Comparison of ENCODE assay signal across 22 cellular contexts in genomic region chr15:40985541-40986330, GRCh38. TPM values are rescaled to one million over a fixed set of nuclear protein-coding genes. Genes with fewer than 3 reads are reported as not detected.
A peak's percentile ranks its signal among the peaks of the same experiment; 100 is the strongest.
DNase-seq lines count a peak whose midpoint lies in the region; ATAC-seq and TF ChIP-seq lines count a peak whose summit lies in the region.
"Had no signal": no experiment of that assay in that cellular context is flagged by ENCODE, and none has a peak within 500 bp of the region (broad histone marks: within the 10 kb centered on the region; RNA-seq: fewer than 3 reads in every experiment).

No MANE protein-coding gene starts in this region.

- H3K36me3 ChIP-seq in SJSA1: peaks cover 85% of the 10 kb centered on the region
- H3K36me3 ChIP-seq in psoas muscle (ENCODE audit: insufficient read depth in 1 of 2, low read depth in 1 of 2): peaks cover 10 to 86% of the 10 kb centered on the region in 2 donors

- no peak overlapping the region for H3K4me3 ChIP-seq in SJSA1
- H3K4me3 ChIP-seq in coronary artery: no peak overlapping the region
- no peak overlapping the region for H3K4me3 ChIP-seq in psoas muscle
- H3K4me3 ChIP-seq: esophagus squamous epithelium, GM12878, hepatocyte, lower lobe of right lung, skin epidermis had no signal

- WGBS in psoas muscle, 3 donors: 69 to 78% (median 73%) methylated on average over 6 of the region's 6 CpGs

- H3K27me3 ChIP-seq in SJSA1 (replicated peaks) (no peaks in the 10 kb centered on the region), psoas muscle (ENCODE audit: insufficient read depth in 3 of 3, low read length in 2 of 3) (no peaks in the 10 kb centered on the region)
- H3K27me3 ChIP-seq: BE2C, esophagus squamous epithelium, hepatocyte had no signal

- intact Hi-C loops in psoas muscle (cut with DNase I): no loop called here

- peak in 3 of 4 donors; percentile 14 to 28 (median 15) for ATAC-seq in psoas muscle
- no peak for ATAC-seq in HG02840 (IDR thresholded peaks at IDR 0.05; ENCODE audit: low FRiP score, unreplicated experiment)
- no peak for ATAC-seq in GM21515 (IDR thresholded peaks at IDR 0.05; ENCODE audit: unreplicated experiment)
- no peak for ATAC-seq in HG02623 (IDR thresholded peaks at IDR 0.05; ENCODE audit: unreplicated experiment)
- ATAC-seq: GM12878, lower lobe of right lung had no signal

- H3K4me1 ChIP-seq in SJSA1 (replicated peaks) (peaks cover 52% of the 10 kb centered on the region), psoas muscle (no peaks in the 10 kb centered on the region)
- H3K4me1 ChIP-seq: BE2C, esophagus squamous epithelium, lower lobe of right lung had no signal

- H3K27ac ChIP-seq in SJSA1 (peak overlapping the region; percentile 66), coronary artery (peak overlapping the region; percentile 36 to 48), psoas muscle (peak overlapping the region; percentile 39)
- H3K27ac ChIP-seq: esophagus squamous epithelium, hepatocyte, lower lobe of right lung had no signal

- DNase-seq in Daoy (ENCODE audit: low read depth) (peak; percentile 11), SJSA1 (ENCODE audit: low read depth in 1 of 2, low spot score in 2 of 2) (peak in 1 of 2 experiments; percentile 22), coronary artery (ENCODE audit: low spot score) (no peak), psoas muscle (no peak), occipital lobe (lab: John Stamatoyannopoulos, UW) (no peak)
- DNase-seq: activated naive CD4-positive, alpha-beta T cell treated with anti-CD3 and anti-CD28 coated beads, Interleukin-2, amount 10 ng/mL, durations not matched to agents 7 days and 5 days; BE2C; Calu3; effector CD4-positive, alpha-beta T cell; esophagus squamous epithelium; GF-D8; islet precursor cell; lower lobe of right lung; NCI-H1694; RPMI8226; stimulated activated CD4-positive, alpha-beta T cell treated with anti-CD3 and anti-CD28 coated beads, Interleukin-4, amount 100 ng/mL, for 1 hour had no signal

- TF ChIP-seq CTCF in coronary artery (IDR thresholded peaks at IDR 0.05) (no peak), psoas muscle (IDR thresholded peaks at IDR 0.05) (no peak)

- H3K9me3 ChIP-seq in SJSA1 (replicated peaks): no peaks in the 10 kb centered on the region; the same call in 1 of the 2 replicates
- H3K9me3 ChIP-seq in psoas muscle: no peaks in the 10 kb centered on the region
- H3K9me3 ChIP-seq: BE2C, esophagus squamous epithelium, lower lobe of right lung had no signal

RNA-seq across cellular contexts. Expression of gene CHAC1, which starts 32.5 kb away (rescaled TPM):
- 4.4 and 4.9 TPM in 2 replicates for total RNA-seq in Daoy (2014; rRNA removed; shearing (Covaris generic))
- 1.6 and 1.9 TPM in 2 replicates for total RNA-seq in SJSA1 (2014; rRNA removed; shearing (Covaris generic))
- total RNA-seq in psoas muscle (100 to 1,000 TPM in 2 of 4 donors, 10 to 100 TPM in 1, 1 to 10 TPM in 1; 3.7 to 243 (median 96.3) TPM), occipital lobe (4.2 TPM)
- 100 to 1,000 TPM in 1 of 3 donors, 10 to 100 TPM in 2; 14.0 to 129 (median 49.0) TPM for polyA plus RNA-seq in psoas muscle

RNA-seq across cellular contexts. Expression of gene DLL4, which starts 56.6 kb away (rescaled TPM):
- not detected in 2 replicates for total RNA-seq in Daoy (2014; rRNA removed; shearing (Covaris generic))
- total RNA-seq in SJSA1 (2014; rRNA removed; shearing (Covaris generic)): not detected in 2 replicates
- total RNA-seq in psoas muscle (10 to 100 TPM in 1 of 4 donors, 1 to 10 TPM in 3; 7.2 to 13.1 (median 9.2) TPM), occipital lobe (4.8 TPM)
- polyA plus RNA-seq in psoas muscle: 1 to 10 TPM; 4.0 to 6.1 (median 6.0) TPM
- total RNA-seq: Calu3 had no signal
- polyA plus RNA-seq: hepatocyte had no signal

Comparison
In these comparisons a context has a peak if more than half of its experiments do, and no peak if none do; other contexts are left out.
1. ATAC-seq: peak in psoas muscle (3 of 4); none in HG02840 (single experiment), GM21515 (single experiment) and HG02623 (single experiment).
2. Peak in every context shown above with its lines, with median percentiles within 50 percentile points of each other: H3K27ac ChIP-seq.